10 cellular contexts compared by ENCODE assay signal in genomic region chr3:147392083-147392916, GRCh38. TPM values are rescaled to one million over a fixed set of nuclear protein-coding genes. Genes with fewer than 3 reads are reported as not detected.
A peak's percentile ranks its signal among the peaks of the same experiment; 100 is the strongest.
DNase-seq lines count a peak whose midpoint lies in the region; ATAC-seq, FAIRE-seq and TF ChIP-seq lines count a peak whose summit lies in the region.
"Had no signal": no experiment of that assay in that cellular context is flagged by ENCODE, and none has a peak within 500 bp of the region (broad histone marks: within the 10 kb centered on the region; RNA-seq: fewer than 3 reads in every experiment).

No MANE protein-coding gene starts in this region.

- peaks cover 0 to 100% (median 80%) of the 10 kb centered on the region in 45 donors for H3K27me3 ChIP-seq in dorsolateral prefrontal cortex

- H3K4me3 ChIP-seq in dorsolateral prefrontal cortex (peak overlapping the region; percentile 41 to 86 (median 72)), mesodermal cell (ENCODE audit: extremely low read depth, insufficient read depth, low read length, poor library complexity, severe bottlenecking) (peak overlapping the region; percentile 43)

- H3K4me3 Mint-ChIP-seq in T-cell: no peak overlapping the region
- H3K4me3 Mint-ChIP-seq: activated CD4-positive, alpha-beta memory T cell treated with anti-CD3 and anti-CD28 coated beads for 36 hours; memory B cell had no signal

- DNase-seq in HuH-7 (ENCODE audit: low spot score) (peak; percentile 87), dorsolateral prefrontal cortex (peak in 9 of 10 donors; percentile 71 to 96 (median 87)), NCI-H187 treated with DMSO at 0.1 percent for 48 hours (lab: John Stamatoyannopoulos, UW) (no peak), T-cell (no peak)
- DNase-seq: activated CD4-positive, alpha-beta memory T cell treated with anti-CD3 and anti-CD28 coated beads for 36 hours had no signal

- intact Hi-C loops in dorsolateral prefrontal cortex (cut with DNase I): loop anchor here (2.0 to 10.0 kb wide), 7 partner anchors 25 to 685 kb away; no protein-coding TSS in a partner anchor

- no peaks in the 10 kb centered on the region for H3K9me3 ChIP-seq in mesodermal cell (ENCODE audit: control insufficient read depth, low read length)

- peaks cover 13% of the 10 kb centered on the region for H3K4me1 ChIP-seq in mesodermal cell (ENCODE audit: control insufficient read depth, insufficient read depth, low read length, poor library complexity, severe bottlenecking)

- 1% methylated on average over 44 to 47 of the region's 55 CpGs for WGBS in mesodermal cell (ENCODE audit: insufficient coverage in 2 of 2), 2 experiments

- CTCF ChIA-PET in T-cell (lab: Charles Lee): no interaction called here

- no peaks in the 10 kb centered on the region for H3K36me3 Mint-ChIP-seq in T-cell
- H3K36me3 Mint-ChIP-seq: memory B cell had no signal

- FAIRE-seq in A204.1 (lab: Jason Lieb, UNC): peak; percentile 91

- H3K27ac ChIP-seq in dorsolateral prefrontal cortex (peak overlapping the region; percentile 64 to 99 (median 97)), mesodermal cell (ENCODE audit: low read depth, low read length, severe bottlenecking) (peak overlapping the region; percentile 16)

- ATAC-seq in HG02678 (IDR thresholded peaks at IDR 0.05; ENCODE audit: unreplicated experiment) (no peak), T-cell (replicated peaks in 1 of 4) (no peak), HG03460 (IDR thresholded peaks at IDR 0.05; ENCODE audit: unreplicated experiment) (no peak)

- H3K27me3 Mint-ChIP-seq in T-cell: peaks cover 58 to 85% of the 10 kb centered on the region in 2 donors

- peaks cover 0 to 10% (median 2%) of the 10 kb centered on the region in 3 donors for H3K9me3 Mint-ChIP-seq in T-cell

- peak in 55 of 56 donors; percentile 37 to 83 (median 64) for TF ChIP-seq CTCF in dorsolateral prefrontal cortex (IDR thresholded peaks at IDR 0.05 in 54 of 56, conservative IDR thresholded peaks at IDR 0.05 in 2 of 56; ENCODE audit: low read depth in 1 of 56, partially characterized antibody in 56 of 56)

- peaks cover 0 to 7% (median 2%) of the 10 kb centered on the region in 3 donors for H3K4me1 Mint-ChIP-seq in T-cell

- no peaks in the 10 kb centered on the region for H3K36me3 ChIP-seq in mesodermal cell (ENCODE audit: control insufficient read depth, insufficient read depth, low read length)

- POLR2A ChIA-PET in T-cell (lab: Charles Lee): no interaction called here

- H3K27ac Mint-ChIP-seq in T-cell: no peak overlapping the region
- H3K27ac Mint-ChIP-seq: activated CD4-positive, alpha-beta memory T cell treated with anti-CD3 and anti-CD28 coated beads for 36 hours; memory B cell had no signal

RNA-seq across cellular contexts. Expression of gene ZIC4, which starts 14.0 kb away (rescaled TPM):
- total RNA-seq in dorsolateral prefrontal cortex (10 to 100 TPM in 8 of 120 experiments, 1 to 10 TPM in 112; 1.5 to 13.5 (median 4.8) TPM), T-cell (not detected)
- 2.7 TPM for polyA plus RNA-seq in mesodermal cell (2013, experiment 1 of 2)
- 2.1 TPM for polyA plus RNA-seq in mesodermal cell (2013, experiment 2 of 2)
- total RNA-seq: activated CD4-positive, alpha-beta memory T cell treated with anti-CD3 and anti-CD28 coated beads for 36 hours had no signal

RNA-seq across cellular contexts. Expression of gene ZIC1, which starts 16.9 kb away (rescaled TPM):
- 100 to 1,000 TPM in 1 of 120 experiments, 10 to 100 TPM in 119; 17.4 to 211 (median 34.4) TPM for total RNA-seq in dorsolateral prefrontal cortex
- 16.1 TPM for polyA plus RNA-seq in mesodermal cell (2013, experiment 1 of 2)
- 15.2 TPM for polyA plus RNA-seq in mesodermal cell (2013, experiment 2 of 2)
- not detected for total RNA-seq in T-cell
- total RNA-seq: activated CD4-positive, alpha-beta memory T cell treated with anti-CD3 and anti-CD28 coated beads for 36 hours had no signal

Comparison
In these comparisons a context has a peak if more than half of its experiments do, and no peak if none do; other contexts are left out.
1. DNase-seq: peak in HuH-7 (single experiment) and dorsolateral prefrontal cortex (9 of 10); none in NCI-H187 treated with DMSO at 0.1 percent for 48 hours (single experiment) and T-cell (0 of 34).
2. RNA of gene ZIC1, which starts 16.9 kb away (total RNA-seq): 17.4 to 211 TPM in dorsolateral prefrontal cortex; not detected in T-cell; every median in the first group is over 10 times any median in the second.